ENCODE assay signal across 15 cellular contexts in genomic region chr2:3636009-3636327, GRCh38. TPM values are rescaled to one million over a fixed set of nuclear protein-coding genes. Genes with fewer than 3 reads are reported as not detected.
"Had no signal": no experiment of that assay in that cellular context is flagged by ENCODE, and none has a peak within 500 bp of the region (broad histone marks: within the 10 kb centered on the region; RNA-seq: fewer than 3 reads in every experiment).

No MANE protein-coding gene starts in this region.

RNA-seq across cellular contexts. Expression of gene ALLC, which starts 22.0 kb away (rescaled TPM):
- total RNA-seq: activated B cell treated with CpG ODN at 0.5 μM for 24 hours; activated CD4-positive, alpha-beta T cell treated with anti-CD3 and anti-CD28 coated beads for 36 hours; activated naive CD4-positive, alpha-beta T cell treated with anti-CD3 and anti-CD28 coated beads for 36 hours; body of pancreas; cardiac muscle cell; dermis microvascular lymphatic vessel endothelial cell; esophagus muscularis mucosa; heart left ventricle; lower lobe of right lung; naive thymus-derived CD4-positive, alpha-beta T cell; omental fat pad; psoas muscle; right atrium auricular region; skeletal muscle tissue; upper lobe of left lung had no signal
- polyA plus RNA-seq: cardiac muscle cell; heart left ventricle; naive thymus-derived CD4-positive, alpha-beta T cell; psoas muscle had no signal

RNA-seq across cellular contexts. Expression of gene COLEC11, which starts 41.1 kb away (rescaled TPM):
- total RNA-seq: activated B cell treated with CpG ODN at 0.5 μM for 24 hours, skeletal muscle tissue had no signal
